18 cellular contexts compared by ENCODE assay signal in the genomic region with DNA sequence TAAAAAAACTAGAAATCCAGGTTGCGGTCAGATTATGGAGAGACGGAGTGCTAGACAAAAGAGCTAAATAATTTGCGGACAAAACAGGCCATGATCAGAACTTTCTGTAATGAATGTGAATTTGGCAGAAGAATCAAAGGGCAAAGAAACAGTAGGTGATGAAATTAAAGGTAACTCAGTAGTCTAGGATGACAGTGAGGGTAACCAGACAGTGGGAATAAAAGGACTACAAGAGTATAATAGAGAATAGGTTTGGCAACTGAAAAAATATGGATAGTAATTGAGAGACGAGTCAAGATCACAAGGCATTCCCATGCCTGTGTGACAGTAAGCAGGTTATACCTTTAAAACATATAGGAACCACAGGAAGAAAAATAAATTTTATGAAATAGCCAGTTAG. TPM values are rescaled to one million over a fixed set of nuclear protein-coding genes. Genes with fewer than 3 reads are reported as not detected.
DNase-seq lines count a peak whose midpoint lies in the region; ATAC-seq and TF ChIP-seq lines count a peak whose summit lies in the region.
"Had no signal": no experiment of that assay in that cellular context is flagged by ENCODE, and none has a peak within 500 bp of the region (broad histone marks: within the 10 kb centered on the region; RNA-seq: fewer than 3 reads in every experiment).

No MANE protein-coding gene starts in this region.

- no peaks in the 10 kb centered on the region for H3K9me3 ChIP-seq in muscle layer of colon (ENCODE audit: low read length)
- H3K9me3 ChIP-seq in stomach smooth muscle (ENCODE audit: control insufficient read depth in 2 of 2, low read length in 2 of 2): peaks cover 0 to 13% of the 10 kb centered on the region in 2 donors
- H3K9me3 ChIP-seq in body of pancreas: no peaks in the 10 kb centered on the region
- H3K9me3 ChIP-seq in smooth muscle cell (replicated peaks; ENCODE audit: low read depth): peaks cover 8% of the 10 kb centered on the region

- TF ChIP-seq CTCF in body of pancreas (IDR thresholded peaks at IDR 0.05) (no peak), smooth muscle cell (IDR thresholded peaks at IDR 0.05; ENCODE audit: borderline replicate concordance, insufficient read depth, poor library complexity, severe bottlenecking) (no peak)

- no peak for TF ChIP-seq POLR2A in body of pancreas (IDR thresholded peaks at IDR 0.05)

- H3K27ac Mint-ChIP-seq in stimulated activated naive B cell treated with anti-CD40 and anti-IgM and Interleukin-4, amounts not matched to agents 10 μg/mL and 1 μg/mL and 100 μg/mL, for 72 hours: no peak overlapping the region
- H3K27ac Mint-ChIP-seq: B cell; CD4-positive, alpha-beta T cell; CD8-positive, alpha-beta T cell had no signal

- no peaks in the 10 kb centered on the region for H4K20me1 ChIP-seq in smooth muscle cell (ENCODE audit: low read depth)
- H4K20me1 ChIP-seq: BLaER1 treated with 17β-estradiol and CSF1 and Interleukin-3, amounts not matched to agents 10 nM and 100 nM had no signal

- H3K4me2 ChIP-seq in smooth muscle cell: no peak overlapping the region
- H3K4me2 ChIP-seq: A549; BLaER1 treated with 17β-estradiol and CSF1 and Interleukin-3, amounts not matched to agents 10 nM and 100 nM had no signal

- no peaks in the 10 kb centered on the region for H3K36me3 ChIP-seq in muscle layer of colon (ENCODE audit: insufficient read depth, low read length)
- H3K36me3 ChIP-seq in rectal smooth muscle tissue (ENCODE audit: control insufficient read depth, insufficient read depth, low read length): no peaks in the 10 kb centered on the region
- H3K36me3 ChIP-seq in stomach smooth muscle (ENCODE audit: control insufficient read depth in 2 of 2, insufficient read depth in 2 of 2, low read length in 2 of 2): peaks cover 0 to 4% of the 10 kb centered on the region in 2 donors
- H3K36me3 ChIP-seq in body of pancreas (replicated peaks in 1 of 2; ENCODE audit: insufficient read depth in 1 of 2, low read depth in 2 of 2): no peaks in the 10 kb centered on the region
- no peaks in the 10 kb centered on the region for H3K36me3 ChIP-seq in smooth muscle cell (ENCODE audit: low read depth)

- ATAC-seq in body of pancreas: no peak
- ATAC-seq in stimulated activated naive B cell treated with anti-CD40 and anti-IgM and Interleukin-4, amounts not matched to agents 10 μg/mL and 1 μg/mL and 100 μg/mL, for 72 hours (replicated peaks): no peak
- ATAC-seq: A549; CD8-positive, alpha-beta T cell had no signal

- peaks cover 0 to 8% of the 10 kb centered on the region in 2 donors for H3K4me1 Mint-ChIP-seq in stimulated activated naive B cell treated with anti-CD40 and anti-IgM and Interleukin-4, amounts not matched to agents 10 μg/mL and 1 μg/mL and 100 μg/mL, for 72 hours
- H3K4me1 Mint-ChIP-seq: B cell had no signal

- H3K36me3 Mint-ChIP-seq in stimulated activated naive B cell treated with anti-CD40 and anti-IgM and Interleukin-4, amounts not matched to agents 10 μg/mL and 1 μg/mL and 100 μg/mL, for 72 hours: peaks cover 20 to 26% of the 10 kb centered on the region in 2 donors

- H3K4me3 ChIP-seq in muscle layer of colon (ENCODE audit: low read depth in 1 of 2, low read length in 2 of 2): no peak overlapping the region
- H3K4me3 ChIP-seq in rectal smooth muscle tissue (ENCODE audit: low read length): no peak overlapping the region
- H3K4me3 ChIP-seq in stomach smooth muscle (ENCODE audit: low read length in 2 of 2): no peak overlapping the region
- H3K4me3 ChIP-seq in body of pancreas: no peak overlapping the region
- no peak overlapping the region for H3K4me3 ChIP-seq in smooth muscle cell
- H3K4me3 ChIP-seq: A549; BLaER1 treated with 17β-estradiol and CSF1 and Interleukin-3, amounts not matched to agents 10 nM and 100 nM had no signal

- H3K4me1 ChIP-seq in muscle layer of colon (ENCODE audit: insufficient read depth, low read length) (peaks cover 19% of the 10 kb centered on the region), rectal smooth muscle tissue (ENCODE audit: control insufficient read depth, insufficient read depth, low read length) (peaks cover 4% of the 10 kb centered on the region), stomach smooth muscle (ENCODE audit: control insufficient read depth, insufficient read depth, low read length) (no peaks in the 10 kb centered on the region), body of pancreas (no peaks in the 10 kb centered on the region), smooth muscle cell (ENCODE audit: low read depth) (no peaks in the 10 kb centered on the region)
- H3K4me1 ChIP-seq: A549; BLaER1 treated with 17β-estradiol and CSF1 and Interleukin-3, amounts not matched to agents 10 nM and 100 nM; Caco-2 had no signal

- H3K27me3 ChIP-seq in muscle layer of colon (ENCODE audit: control insufficient read depth in 1 of 2, insufficient read depth in 2 of 2, low read length in 2 of 2): no peaks in the 10 kb centered on the region
- H3K27me3 ChIP-seq in rectal smooth muscle tissue (ENCODE audit: control insufficient read depth, insufficient read depth, low read length): no peaks in the 10 kb centered on the region
- H3K27me3 ChIP-seq in stomach smooth muscle (ENCODE audit: control insufficient read depth in 1 of 2, insufficient read depth in 2 of 2, low read length in 2 of 2): no peaks in the 10 kb centered on the region
- H3K27me3 ChIP-seq in body of pancreas: no peaks in the 10 kb centered on the region
- no peaks in the 10 kb centered on the region for H3K27me3 ChIP-seq in smooth muscle cell (ENCODE audit: low read depth)
- H3K27me3 ChIP-seq: BLaER1 treated with 17β-estradiol and CSF1 and Interleukin-3, amounts not matched to agents 10 nM and 100 nM had no signal

- WGBS in body of pancreas, 2 donors: 86 to 92% methylated on average over 4 of the region's 4 CpGs
- WGBS in smooth muscle cell (ENCODE audit: low lambda C conversion rate): 95% methylated on average over 4 of the region's 4 CpGs

- H3K27ac ChIP-seq in muscle layer of colon (ENCODE audit: low read depth, low read length) (peak overlapping the region; percentile 47), rectal smooth muscle tissue (ENCODE audit: low read depth, low read length) (peak overlapping the region; percentile 60), stomach smooth muscle (ENCODE audit: low read length) (peak overlapping the region; percentile 42), body of pancreas (no peak overlapping the region), smooth muscle cell (ENCODE audit: low read depth) (no peak overlapping the region)
- H3K27ac ChIP-seq: 22Rv1; A549; BLaER1 treated with 17β-estradiol and CSF1 and Interleukin-3, amounts not matched to agents 10 nM and 100 nM; C4-2B had no signal

- H3K9ac ChIP-seq in muscle layer of colon (ENCODE audit: low read length) (no peak overlapping the region), rectal smooth muscle tissue (ENCODE audit: low read length) (no peak overlapping the region), stomach smooth muscle (ENCODE audit: low read length in 2 of 2) (no peak overlapping the region), smooth muscle cell (ENCODE audit: low read depth) (no peak overlapping the region)
- H3K9ac ChIP-seq: BLaER1 treated with 17β-estradiol and CSF1 and Interleukin-3, amounts not matched to agents 10 nM and 100 nM had no signal

- no peaks in the 10 kb centered on the region for H3F3A ChIP-seq in smooth muscle cell (ENCODE audit: low read depth)

- H3K79me2 ChIP-seq in smooth muscle cell (ENCODE audit: low read depth): no peaks in the 10 kb centered on the region

- H2AFZ ChIP-seq in smooth muscle cell (ENCODE audit: low read depth): no peak overlapping the region

- H3K4me3 Mint-ChIP-seq in stimulated activated naive B cell treated with anti-CD40 and anti-IgM and Interleukin-4, amounts not matched to agents 10 μg/mL and 1 μg/mL and 100 μg/mL, for 72 hours: no peak overlapping the region
- H3K4me3 Mint-ChIP-seq: B cell; CD4-positive, alpha-beta T cell; CD8-positive, alpha-beta T cell had no signal

- H3K9me3 Mint-ChIP-seq in stimulated activated naive B cell treated with anti-CD40 and anti-IgM and Interleukin-4, amounts not matched to agents 10 μg/mL and 1 μg/mL and 100 μg/mL, for 72 hours: peaks cover 17 to 23% of the 10 kb centered on the region in 2 donors

- DNase-seq in body of pancreas: no peak
- DNase-seq in smooth muscle cell (lab: John Stamatoyannopoulos, UW; ENCODE audit: unreplicated experiment): no peak
- no peak for DNase-seq in stimulated activated naive B cell treated with anti-CD40 and anti-IgM and Interleukin-4, amounts not matched to agents 10 μg/mL and 1 μg/mL and 100 μg/mL, for 72 hours
- DNase-seq: AML-193; Caco-2; Calu3; CD4-positive, alpha-beta T cell; CD8-positive, alpha-beta T cell; DMS79 treated with DMSO at 0.1 percent for 48 hours; GF-D8 had no signal

- no peaks in the 10 kb centered on the region for H3K27me3 Mint-ChIP-seq in stimulated activated naive B cell treated with anti-CD40 and anti-IgM and Interleukin-4, amounts not matched to agents 10 μg/mL and 1 μg/mL and 100 μg/mL, for 72 hours
- H3K27me3 Mint-ChIP-seq: B cell; CD4-positive, alpha-beta T cell had no signal

- intact Hi-C loops in body of pancreas (cut with DNase I): no loop called here

RNA-seq across cellular contexts. Expression of gene CAB39L, which starts 35.9 kb away (rescaled TPM):
- 10 to 100 TPM in 1 of 2 donors, 1 to 10 TPM in 1; 6.9 to 13.0 TPM for total RNA-seq in body of pancreas
- 13.8 and 19.7 TPM in 2 replicates for total RNA-seq in smooth muscle cell
- polyA plus RNA-seq in smooth muscle cell: 10.1 and 13.2 TPM in 2 replicates

RNA-seq across cellular contexts. Expression of gene SETDB2, which starts 36.1 kb away (rescaled TPM):
- total RNA-seq in body of pancreas (1 to 10 TPM; 4.9 to 8.6 TPM), smooth muscle cell (4.9 and 8.5 TPM in 2 replicates)
- polyA plus RNA-seq in smooth muscle cell: 3.5 and 4.5 TPM in 2 replicates

Comparison
In these comparisons a context has a peak if more than half of its experiments do, and no peak if none do; other contexts are left out.
1. H3K27ac ChIP-seq: peak in muscle layer of colon (single experiment), rectal smooth muscle tissue (single experiment) and stomach smooth muscle (single experiment); none in body of pancreas (0 of 4) and smooth muscle cell (single experiment).